1 cellular context compared by ENCODE assay signal in the genomic region with DNA sequence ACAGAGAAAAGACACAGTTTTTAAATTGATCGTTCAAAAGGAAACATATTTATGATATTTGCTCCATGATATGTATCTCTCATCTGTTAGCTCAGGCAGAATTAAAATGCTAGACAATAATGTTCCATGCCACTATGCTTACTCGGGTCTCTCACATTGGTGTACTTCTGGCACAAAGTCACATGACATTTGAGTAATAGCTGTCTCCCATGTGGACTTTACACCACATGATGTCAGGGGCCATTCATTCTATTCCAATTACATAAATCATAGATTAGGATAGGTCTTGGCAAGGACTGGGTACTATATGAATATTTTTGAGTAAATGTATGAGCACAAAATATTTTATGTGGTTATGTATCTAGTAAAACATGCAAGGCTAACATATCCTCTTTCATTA.
TF ChIP-seq lines count a peak whose summit lies in the region.

No MANE protein-coding gene starts in this region.

TF ChIP-seq in HCT116, 20 proteins besides CTCF, POLR2A, EP300 and RAD21 (continued from another document):
- TF ChIP-seq ZBTB33 (IDR thresholded peaks at IDR 0.05; ENCODE audit: extremely low read depth, insufficient replicate concordance, low read length): no peak
- TF ChIP-seq MAX (IDR thresholded peaks at IDR 0.05): no peak
- TF ChIP-seq JUND (IDR thresholded peaks at IDR 0.05): no peak
- TF ChIP-seq EZH2 (IDR thresholded peaks at IDR 0.05): no peak
- TF ChIP-seq FOSL1 (IDR thresholded peaks at IDR 0.05; ENCODE audit: low read depth): no peak
- TF ChIP-seq TCF7L2 (IDR thresholded peaks at IDR 0.05; ENCODE audit: borderline replicate concordance, extremely low read depth, insufficient read depth, insufficient read length): no peak
